ENCODE assay signal across 10 cellular contexts in genomic region chr14:64937821-64938193, GRCh38. TPM values are rescaled to one million over a fixed set of nuclear protein-coding genes. Genes with fewer than 3 reads are reported as not detected.
A peak's percentile ranks its signal among the peaks of the same experiment; 100 is the strongest.
DNase-seq lines count a peak whose midpoint lies in the region; ATAC-seq, FAIRE-seq and TF ChIP-seq lines count a peak whose summit lies in the region.
"Had no signal": no experiment of that assay in that cellular context is flagged by ENCODE, and none has a peak within 500 bp of the region (broad histone marks: within the 10 kb centered on the region; RNA-seq: fewer than 3 reads in every experiment).

No MANE protein-coding gene starts in this region.

- H3K27ac ChIP-seq in A549: peak overlapping the region; percentile 51 to 77
- H3K27ac ChIP-seq: skin epidermis had no signal

- DNase-seq in A549 (ENCODE audit: low read depth in 1 of 2, low spot score in 1 of 2) (peak; percentile 29 to 48), H54 (ENCODE audit: insufficient read length, low spot score) (no peak), adipocyte (ENCODE audit: low read depth) (peak; percentile 44), left colon (no peak), posterior cingulate gyrus (no peak), GM20000 (ENCODE audit: low spot score) (no peak), NCI-H524 treated with DMSO at 0.1 percent for 48 hours (lab: John Stamatoyannopoulos, UW) (no peak)
- DNase-seq in activated CD4-positive, alpha-beta T cell treated with anti-CD3 and anti-CD28 coated beads for 4 hours: no peak
- DNase-seq: effector CD8-positive, alpha-beta T cell had no signal

- intact Hi-C loops in left colon (cut with DNase I, micrococcal nuclease): no loop called here
- intact Hi-C loops in posterior cingulate gyrus (cut with DNase I): no loop called here

- CTCF ChIA-PET in A549 (lab: Yijun Ruan, JAX): interaction anchor here (1.2 to 2.7 kb wide), 5 partner anchors 27 to 170 kb away, joined by 3 to 11 read pairs (median 5); no protein-coding TSS in a partner anchor

- H3K9me3 ChIP-seq in A549: no peaks in the 10 kb centered on the region
- no peaks in the 10 kb centered on the region for H3K9me3 ChIP-seq in adipocyte (ENCODE audit: control insufficient read depth, low read length)

- H3K9ac ChIP-seq in adipocyte (ENCODE audit: low read length): no peak overlapping the region

- peak; percentile 44 to 57; a peak in 4 of 5 replicates for TF ChIP-seq RAD21 in A549 (conservative IDR thresholded peaks at IDR 0.05 in 1 of 2, IDR thresholded peaks at IDR 0.05 in 1 of 2)

- peak overlapping the region; percentile 79 for H3K4me2 ChIP-seq in A549

- no peak for FAIRE-seq in A549 (lab: Jason Lieb, UNC)
- FAIRE-seq in H54 (lab: Jason Lieb, UNC): peak; percentile 81

- H3K36me3 ChIP-seq in adipocyte (ENCODE audit: control insufficient read depth, insufficient read depth, low read length, severe bottlenecking): peaks cover 35% of the 10 kb centered on the region

- no peaks in the 10 kb centered on the region for H3K27me3 ChIP-seq in adipocyte (replicated peaks; ENCODE audit: control insufficient read depth, insufficient read depth, low read length)

- H3K4me3 ChIP-seq in A549 (no peak overlapping the region), adipocyte (ENCODE audit: low read length) (no peak overlapping the region)
- H3K4me3 ChIP-seq: skin epidermis had no signal

- 68% methylated on average over 1 of the region's 1 CpG for WGBS in A549 (ENCODE audit: missing lambda C conversion rate)

- TF ChIP-seq CTCF in A549 (IDR thresholded peaks at IDR 0.05) (peak; percentile 49), GM20000 (IDR thresholded peaks at IDR 0.05; ENCODE audit: extremely low read depth, missing control alignments) (no peak)

- H3K4me1 ChIP-seq in A549 (peaks cover 68% of the 10 kb centered on the region), adipocyte (ENCODE audit: control insufficient read depth, insufficient read depth, low read length) (peaks cover 32% of the 10 kb centered on the region)

- no peak for TF ChIP-seq EP300 in A549 (IDR thresholded peaks at IDR 0.05)

- POLR2A ChIA-PET in A549 (lab: Yijun Ruan, JAX): no interaction called here

- ATAC-seq in A549 (peak; percentile 53 to 65), left colon (peak; percentile 9)

- no peak for TF ChIP-seq POLR2A in A549 (IDR thresholded peaks at IDR 0.05; ENCODE audit: low read length)
- no peak for TF ChIP-seq POLR2A in H54 (IDR thresholded peaks at IDR 0.05; ENCODE audit: low read depth, low read length)

TF ChIP-seq in A549, 52 proteins besides CTCF, POLR2A, EP300 and RAD21:
- TF ChIP-seq GATA3 (IDR thresholded peaks at IDR 0.05; ENCODE audit: borderline replicate concordance) (0 out of 2 replicates have a peak, but pooled peaks have one; percentile 10), EHF (CRISPR knock-in tag; IDR thresholded peaks at IDR 0.05) (no peak)
TF ChIP-seq in A549: peak in this region for 1.

RNA-seq across cellular contexts. Expression of gene GPX2, which starts 4.7 kb away (rescaled TPM):
- 876 and 1,354 TPM in 2 replicates for polyA plus RNA-seq in A549 (2011; rRNA removed)
- 542 and 601 TPM in 2 replicates for polyA plus RNA-seq in A549 (2012; cell fraction: cytosol; rRNA removed)
- polyA plus RNA-seq in A549 (2012; cell fraction: nucleus; rRNA removed): 223 and 234 TPM in 2 replicates
- 302 to 394 TPM (median 382 TPM) in 3 replicates for polyA plus RNA-seq in A549 (2017; fragmentation: RNase III; extraction: RNeasy Plus Mini Kit Qiagen cat#74134 plus additional on column Dnase treatment)
- 405 and 632 TPM in 2 replicates for polyA minus RNA-seq in A549 (2011; rRNA and poly(A)+ RNA removed)
- 100 to 1,000 TPM; 172 to 672 TPM for total RNA-seq in left colon

RNA-seq across cellular contexts. Expression of gene CHURC1, which starts 23.6 kb away (rescaled TPM):
- polyA plus RNA-seq in A549 (2011; rRNA removed) (115 and 153 TPM in 2 replicates), A549 (2017; fragmentation: RNase III; extraction: RNeasy Plus Mini Kit Qiagen cat#74134 plus additional on column Dnase treatment) (150 to 151 TPM (median 151 TPM) in 3 replicates)
- polyA plus RNA-seq in A549 (2012; cell fraction: cytosol; rRNA removed): 55.8 and 84.0 TPM in 2 replicates
- 20.0 and 40.9 TPM in 2 replicates for polyA plus RNA-seq in A549 (2012; cell fraction: nucleus; rRNA removed)
- polyA minus RNA-seq in A549 (2011; rRNA and poly(A)+ RNA removed): 26.9 and 35.6 TPM in 2 replicates
- total RNA-seq in left colon: 10 to 100 TPM; 48.6 to 50.8 TPM

RNA-seq across cellular contexts. Expression of gene RAB15, which starts 34.3 kb away (rescaled TPM):
- polyA plus RNA-seq in A549 (2011; rRNA removed) (32.2 and 33.1 TPM in 2 replicates), A549 (2017; fragmentation: RNase III; extraction: RNeasy Plus Mini Kit Qiagen cat#74134 plus additional on column Dnase treatment) (27.1 to 35.1 TPM (median 31.6 TPM) in 3 replicates)
- polyA plus RNA-seq in A549 (2012; cell fraction: cytosol; rRNA removed): 17.8 and 22.4 TPM in 2 replicates
- 37.9 and 39.8 TPM in 2 replicates for polyA plus RNA-seq in A549 (2012; cell fraction: nucleus; rRNA removed)
- 22.3 and 25.9 TPM in 2 replicates for polyA minus RNA-seq in A549 (2011; rRNA and poly(A)+ RNA removed)
- 10 to 100 TPM; 25.9 to 40.3 TPM for total RNA-seq in left colon

RNA-seq across cellular contexts. Expression of gene FNTB, which starts 48.9 kb away (rescaled TPM):
- polyA plus RNA-seq in A549 (2011; rRNA removed) (28.5 and 35.8 TPM in 2 replicates), A549 (2017; fragmentation: RNase III; extraction: RNeasy Plus Mini Kit Qiagen cat#74134 plus additional on column Dnase treatment) (31.2 to 41.9 TPM (median 37.3 TPM) in 3 replicates)
- 25.8 and 32.5 TPM in 2 replicates for polyA plus RNA-seq in A549 (2012; cell fraction: cytosol; rRNA removed)
- 45.2 TPM in 2 replicates for polyA plus RNA-seq in A549 (2012; cell fraction: nucleus; rRNA removed)
- polyA minus RNA-seq in A549 (2011; rRNA and poly(A)+ RNA removed): 67.5 and 73.5 TPM in 2 replicates
- total RNA-seq in left colon: 10 to 100 TPM; 11.0 to 14.2 TPM

RNA-seq across cellular contexts. Expression of gene SPTB, which starts 58.1 kb away (rescaled TPM):
- polyA plus RNA-seq in A549 (2011; rRNA removed) (0.24 and 0.27 TPM in 2 replicates), A549 (2017; fragmentation: RNase III; extraction: RNeasy Plus Mini Kit Qiagen cat#74134 plus additional on column Dnase treatment) (1.4 to 2.1 TPM (median 1.9 TPM) in 3 replicates)
- 0.26 and 0.33 TPM in 2 replicates for polyA plus RNA-seq in A549 (2012; cell fraction: cytosol; rRNA removed)
- 0.70 and 0.91 TPM in 2 replicates for polyA plus RNA-seq in A549 (2012; cell fraction: nucleus; rRNA removed)
- polyA minus RNA-seq in A549 (2011; rRNA and poly(A)+ RNA removed): 0.17 and 1.2 TPM in 2 replicates
- under 1 TPM; 0.34 to 0.42 TPM for total RNA-seq in left colon

Comparison
In these comparisons a context has a peak if more than half of its experiments do, and no peak if none do; other contexts are left out.
1. DNase-seq: peak in A549 (2 of 2) and adipocyte (single experiment); none in H54 (single experiment), left colon (0 of 2), activated CD4-positive, alpha-beta T cell treated with anti-CD3 and anti-CD28 coated beads for 4 hours (0 of 2), posterior cingulate gyrus (0 of 10), GM20000 (single experiment) and NCI-H524 treated with DMSO at 0.1 percent for 48 hours (single experiment).